Comparison of ENCODE assay signal across 1 cellular context in the genomic region with DNA sequence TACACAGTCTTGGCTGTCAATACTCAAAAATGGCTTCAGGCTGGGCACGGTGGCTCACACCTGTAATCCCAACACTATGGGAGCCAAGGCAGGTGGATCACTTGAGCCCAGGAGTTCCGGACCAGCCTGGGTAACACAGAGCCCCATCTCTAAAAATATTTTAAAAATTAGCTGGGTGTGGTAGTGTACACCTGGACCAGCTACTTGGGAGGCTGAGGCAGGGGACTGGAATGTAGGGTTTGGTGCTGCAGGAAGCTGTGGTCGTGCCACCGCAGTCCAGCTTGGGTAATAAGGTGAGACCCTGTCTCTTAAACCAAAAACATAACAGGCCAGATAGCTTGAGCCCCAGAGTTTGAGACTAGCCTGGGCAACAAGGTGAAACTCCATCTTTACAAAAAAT.
TF ChIP-seq lines count a peak whose summit lies in the region.

No MANE protein-coding gene starts in this region.

TF ChIP-seq in GM12878, 131 proteins besides CTCF, POLR2A, EP300 and RAD21:
- no peak for TF ChIP-seq POLR2AphosphoS5 (IDR thresholded peaks at IDR 0.05; ENCODE audit: low read length)
- TF ChIP-seq SUZ12 (IDR thresholded peaks at IDR 0.05; ENCODE audit: unreplicated experiment), result no peak
- no peak for TF ChIP-seq BCL11A (IDR thresholded peaks at IDR 0.05; ENCODE audit: low read depth, low read length)
- TF ChIP-seq POLR2AphosphoS2 (IDR thresholded peaks at IDR 0.05; ENCODE audit: low read depth, low read length), result no peak
- no peak for TF ChIP-seq MEF2B (IDR thresholded peaks at IDR 0.05; ENCODE audit: partially characterized antibody, poor library complexity, severe bottlenecking)
- no peak for TF ChIP-seq CEBPB (IDR thresholded peaks at IDR 0.05; ENCODE audit: borderline replicate concordance in 1 of 2, low read depth in 2 of 2, low read length in 2 of 2)
- TF ChIP-seq, protein P1, sequence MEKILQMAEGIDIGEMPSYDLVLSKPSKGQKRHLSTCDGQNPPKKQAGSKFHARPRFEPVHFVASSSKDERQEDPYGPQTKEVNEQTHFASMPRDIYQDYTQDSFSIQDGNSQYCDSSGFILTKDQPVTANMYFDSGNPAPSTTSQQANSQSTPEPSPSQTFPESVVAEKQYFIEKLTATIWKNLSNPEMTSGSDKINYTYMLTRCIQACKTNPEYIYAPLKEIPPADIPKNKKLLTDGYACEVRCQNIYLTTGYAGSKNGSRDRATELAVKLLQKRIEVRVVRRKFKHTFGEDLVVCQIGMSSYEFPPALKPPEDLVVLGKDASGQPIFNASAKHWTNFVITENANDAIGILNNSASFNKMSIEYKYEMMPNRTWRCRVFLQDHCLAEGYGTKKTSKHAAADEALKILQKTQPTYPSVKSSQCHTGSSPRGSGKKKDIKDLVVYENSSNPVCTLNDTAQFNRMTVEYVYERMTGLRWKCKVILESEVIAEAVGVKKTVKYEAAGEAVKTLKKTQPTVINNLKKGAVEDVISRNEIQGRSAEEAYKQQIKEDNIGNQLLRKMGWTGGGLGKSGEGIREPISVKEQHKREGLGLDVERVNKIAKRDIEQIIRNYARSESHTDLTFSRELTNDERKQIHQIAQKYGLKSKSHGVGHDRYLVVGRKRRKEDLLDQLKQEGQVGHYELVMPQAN (conservative IDR thresholded peaks at IDR 0.05), result no peak
- TF ChIP-seq MTA2 (IDR thresholded peaks at IDR 0.05; ENCODE audit: low read depth), result no peak
- no peak for TF ChIP-seq ZNF217 (IDR thresholded peaks at IDR 0.05)
- TF ChIP-seq MXI1 (IDR thresholded peaks at IDR 0.05; ENCODE audit: low read depth, low read length), result no peak
- no peak for TF ChIP-seq RELB (IDR thresholded peaks at IDR 0.05; ENCODE audit: low read depth)
- TF ChIP-seq DPF2 (IDR thresholded peaks at IDR 0.05), result no peak
- TF ChIP-seq, protein P2, sequence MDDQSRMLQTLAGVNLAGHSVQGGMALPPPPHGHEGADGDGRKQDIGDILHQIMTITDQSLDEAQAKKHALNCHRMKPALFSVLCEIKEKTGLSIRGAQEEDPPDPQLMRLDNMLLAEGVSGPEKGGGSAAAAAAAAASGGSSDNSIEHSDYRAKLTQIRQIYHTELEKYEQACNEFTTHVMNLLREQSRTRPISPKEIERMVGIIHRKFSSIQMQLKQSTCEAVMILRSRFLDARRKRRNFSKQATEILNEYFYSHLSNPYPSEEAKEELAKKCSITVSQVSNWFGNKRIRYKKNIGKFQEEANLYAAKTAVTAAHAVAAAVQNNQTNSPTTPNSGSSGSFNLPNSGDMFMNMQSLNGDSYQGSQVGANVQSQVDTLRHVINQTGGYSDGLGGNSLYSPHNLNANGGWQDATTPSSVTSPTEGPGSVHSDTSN (IDR thresholded peaks at IDR 0.05; ENCODE audit: insufficient replicate concordance, low read depth, low read length), result no peak
- no peak for TF ChIP-seq CBX3 (IDR thresholded peaks at IDR 0.05; ENCODE audit: borderline replicate concordance, low read depth)
- TF ChIP-seq, protein P3, sequence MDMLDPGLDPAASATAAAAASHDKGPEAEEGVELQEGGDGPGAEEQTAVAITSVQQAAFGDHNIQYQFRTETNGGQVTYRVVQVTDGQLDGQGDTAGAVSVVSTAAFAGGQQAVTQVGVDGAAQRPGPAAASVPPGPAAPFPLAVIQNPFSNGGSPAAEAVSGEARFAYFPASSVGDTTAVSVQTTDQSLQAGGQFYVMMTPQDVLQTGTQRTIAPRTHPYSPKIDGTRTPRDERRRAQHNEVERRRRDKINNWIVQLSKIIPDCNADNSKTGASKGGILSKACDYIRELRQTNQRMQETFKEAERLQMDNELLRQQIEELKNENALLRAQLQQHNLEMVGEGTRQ (IDR thresholded peaks at IDR 0.05; ENCODE audit: borderline replicate concordance, low read depth, low read length), result no peak
- TF ChIP-seq ESRRA (IDR thresholded peaks at IDR 0.05; ENCODE audit: low read length), result no peak
TF ChIP-seq in GM12878: peak in this region for 0.
